16 cellular contexts compared by ENCODE assay signal in the genomic region with DNA sequence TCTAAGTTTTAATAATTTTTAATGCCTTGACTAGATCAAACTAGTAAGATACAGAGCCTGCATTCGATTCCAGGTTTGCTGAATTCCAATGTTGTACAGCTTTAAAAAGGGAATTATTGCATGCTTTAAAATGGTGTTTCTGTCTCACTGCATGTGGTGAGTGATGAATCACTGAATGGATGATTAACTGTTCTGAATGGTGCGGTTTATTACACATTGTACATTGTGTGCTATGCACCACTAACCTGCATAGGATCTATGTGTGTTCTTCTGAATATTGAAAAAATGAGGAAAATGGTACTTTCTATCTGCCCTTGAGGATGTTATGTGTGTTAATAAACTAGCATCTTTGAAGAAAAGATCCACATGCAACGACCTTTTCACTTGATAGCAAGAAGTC.
"Had no signal": no experiment of that assay in that cellular context is flagged by ENCODE, and none has a peak within 500 bp of the region (broad histone marks: within the 10 kb centered on the region; RNA-seq: fewer than 3 reads in every experiment).

No MANE protein-coding gene starts in this region.

- ATAC-seq: natural killer cell treated with Interleukin-12 subunit alpha and Interleukin-12 subunit beta and Interleukin-15 and Interleukin-18, amount 100 ng/mL, for 72 hours; right cardiac atrium; stimulated activated naive CD8-positive, alpha-beta T cell treated with anti-CD3 and anti-CD28 coated beads, Interleukin-15, Interleukin-2, amounts not matched to agents 100 U/mL and 50 U/mL, for 24 hours had no signal

- H3K27ac Mint-ChIP-seq: activated B cell treated with CpG ODN at 0.5 μM for 24 hours; activated naive CD8-positive, alpha-beta T cell; natural killer cell treated with Interleukin-12 subunit alpha and Interleukin-12 subunit beta and Interleukin-15 and Interleukin-18, amount 100 ng/mL, for 72 hours; type B pancreatic cell had no signal

- H3K4me2 ChIP-seq: hepatocyte had no signal

- H3K4me3 Mint-ChIP-seq: activated B cell treated with CpG ODN at 0.5 μM for 24 hours; activated naive CD8-positive, alpha-beta T cell; natural killer cell treated with Interleukin-12 subunit alpha and Interleukin-12 subunit beta and Interleukin-15 and Interleukin-18, amount 100 ng/mL, for 72 hours; type B pancreatic cell had no signal

- H2AFZ ChIP-seq: hepatocyte had no signal

- H3K4me3 ChIP-seq: hepatocyte, smooth muscle cell had no signal

- H3K27ac ChIP-seq: hepatocyte had no signal

- H3K79me2 ChIP-seq: hepatocyte had no signal

- H3K9me3 Mint-ChIP-seq: activated B cell treated with CpG ODN at 0.5 μM for 24 hours, type B pancreatic cell had no signal

- DNase-seq: activated B cell treated with CpG ODN at 0.5 μM for 24 hours; activated CD4-positive, alpha-beta T cell treated with anti-CD3 and anti-CD28 coated beads, Interleukin-2, amount 50 U/mL, for 1 hour; activated CD8-positive, alpha-beta memory T cell treated with anti-CD3 and anti-CD28 coated beads for 24 hours; activated gamma-delta T cell treated with Interleukin-2 at 50 U/mL for 16 hours; amniotic stem cell; dermis blood vessel endothelial cell; mesendoderm; posterior cingulate gyrus; right cardiac atrium; stimulated activated naive CD8-positive, alpha-beta T cell treated with anti-CD3 and anti-CD28 coated beads, Interleukin-15, Interleukin-2, amounts not matched to agents 100 U/mL and 50 U/mL, for 24 hours; T-helper 2 cell had no signal

- H3K27me3 ChIP-seq: hepatocyte had no signal

- H3K4me1 Mint-ChIP-seq: activated B cell treated with CpG ODN at 0.5 μM for 24 hours had no signal

- H3K36me3 Mint-ChIP-seq: natural killer cell treated with Interleukin-12 subunit alpha and Interleukin-12 subunit beta and Interleukin-15 and Interleukin-18, amount 100 ng/mL, for 72 hours; type B pancreatic cell had no signal
